ENCODE assay signal across 1 cellular context in genomic region chr12:104699489-104700194, GRCh38.
A peak's percentile ranks its signal among the peaks of the same experiment; 100 is the strongest.
TF ChIP-seq lines count a peak whose summit lies in the region.

No MANE protein-coding gene starts in this region.

TF ChIP-seq in GM12878, 131 proteins besides CTCF, POLR2A, EP300 and RAD21 (continued from another document and continues in another):
- TF ChIP-seq, protein P1, sequence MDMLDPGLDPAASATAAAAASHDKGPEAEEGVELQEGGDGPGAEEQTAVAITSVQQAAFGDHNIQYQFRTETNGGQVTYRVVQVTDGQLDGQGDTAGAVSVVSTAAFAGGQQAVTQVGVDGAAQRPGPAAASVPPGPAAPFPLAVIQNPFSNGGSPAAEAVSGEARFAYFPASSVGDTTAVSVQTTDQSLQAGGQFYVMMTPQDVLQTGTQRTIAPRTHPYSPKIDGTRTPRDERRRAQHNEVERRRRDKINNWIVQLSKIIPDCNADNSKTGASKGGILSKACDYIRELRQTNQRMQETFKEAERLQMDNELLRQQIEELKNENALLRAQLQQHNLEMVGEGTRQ (IDR thresholded peaks at IDR 0.05; ENCODE audit: borderline replicate concordance, low read depth, low read length), result no peak; the same call in 1 of the 2 replicates
- TF ChIP-seq EGR1 (IDR thresholded peaks at IDR 0.05; ENCODE audit: borderline replicate concordance in 1 of 2, low read depth in 2 of 2, low read length in 2 of 2) (no peak), CBX5 (IDR thresholded peaks at IDR 0.05; ENCODE audit: low read depth) (no peak), KLF5 (IDR thresholded peaks at IDR 0.05; ENCODE audit: partially characterized antibody) (no peak), NR2C1 (IDR thresholded peaks at IDR 0.05) (no peak), MLLT1 (IDR thresholded peaks at IDR 0.05) (0 out of 2 replicates have a peak, but pooled peaks have one; percentile 34), RAD51 (IDR thresholded peaks at IDR 0.05) (peak; percentile 76; the same call in 1 of the 2 replicates), FOXK2 (IDR thresholded peaks at IDR 0.05) (no peak), MTA2 (IDR thresholded peaks at IDR 0.05; ENCODE audit: low read depth) (peak; percentile 79), NBN (IDR thresholded peaks at IDR 0.05) (peak; percentile 24; the same call in 1 of the 2 replicates), POLR2AphosphoS2 (IDR thresholded peaks at IDR 0.05; ENCODE audit: low read depth, low read length) (no peak), NRF1 (conservative IDR thresholded peaks at IDR 0.05; ENCODE audit: low read depth, low read length) (no peak), STAT3 (IDR thresholded peaks at IDR 0.05; ENCODE audit: low read depth, low read length) (no peak), E4F1 (IDR thresholded peaks at IDR 0.05; ENCODE audit: borderline replicate concordance, partially characterized antibody) (no peak), TCF7 (IDR thresholded peaks at IDR 0.05; ENCODE audit: borderline replicate concordance) (no peak), POU2F2 (IDR thresholded peaks at IDR 0.05; ENCODE audit: borderline replicate concordance, low read depth, low read length) (no peak; the same call in 2 of the 3 replicates), HDAC2 (IDR thresholded peaks at IDR 0.05) (no peak), BHLHE40 (IDR thresholded peaks at IDR 0.05; ENCODE audit: borderline replicate concordance in 1 of 2, low read depth in 2 of 2, low read length in 1 of 2) (peak in 1 of 2 experiments; percentile 35; a peak in 1 of 4 replicates), ZNF622 (IDR thresholded peaks at IDR 0.05) (no peak), SIX5 (IDR thresholded peaks at IDR 0.05; ENCODE audit: low read depth, low read length, severe bottlenecking) (no peak), GATAD2B (conservative IDR thresholded peaks at IDR 0.05; ENCODE audit: low read depth) (no peak), IKZF2 (IDR thresholded peaks at IDR 0.05) (peak in 1 of 2 experiments; percentile 54; a peak in 1 of 4 replicates), NFYA (IDR thresholded peaks at IDR 0.05; ENCODE audit: borderline replicate concordance, low read depth, low read length) (no peak), CREB1 (IDR thresholded peaks at IDR 0.05; ENCODE audit: low read depth) (0 out of 2 replicates have a peak, but pooled peaks have one; percentile 16), SUZ12 (IDR thresholded peaks at IDR 0.05; ENCODE audit: unreplicated experiment) (no peak), PBX3 (IDR thresholded peaks at IDR 0.05; ENCODE audit: insufficient replicate concordance, low read depth, low read length) (no peak), E2F8 (IDR thresholded peaks at IDR 0.05; ENCODE audit: low read depth, partially characterized antibody) (no peak), ESRRA (IDR thresholded peaks at IDR 0.05; ENCODE audit: low read length) (no peak), CHD4 (IDR thresholded peaks at IDR 0.05) (no peak), EED (IDR thresholded peaks at IDR 0.05; ENCODE audit: low read depth) (no peak), ZNF384 (IDR thresholded peaks at IDR 0.05; ENCODE audit: borderline replicate concordance, low read depth, low read length) (no peak), SPI1 (IDR thresholded peaks at IDR 0.05; ENCODE audit: borderline replicate concordance, insufficient read depth, low read depth, low read length) (peak; percentile 84), ZZZ3 (IDR thresholded peaks at IDR 0.05; ENCODE audit: control insufficient read depth, insufficient read length, low read depth) (no peak), FOS (IDR thresholded peaks at IDR 0.05; ENCODE audit: borderline replicate concordance, extremely low read depth, insufficient read length) (no peak), ATF7 (IDR thresholded peaks at IDR 0.05; ENCODE audit: low read depth) (peak; percentile 43; the same call in 1 of the 2 replicates), TBL1XR1 (IDR thresholded peaks at IDR 0.05; ENCODE audit: low read depth, low read length) (no peak), RUNX3 (IDR thresholded peaks at IDR 0.05; ENCODE audit: low read length) (peak; percentile 55), CEBPB (IDR thresholded peaks at IDR 0.05; ENCODE audit: borderline replicate concordance in 1 of 2, low read depth in 2 of 2, low read length in 2 of 2) (no peak), MTA3 (IDR thresholded peaks at IDR 0.05; ENCODE audit: borderline replicate concordance, low read length) (no peak), NR2F1 (conservative IDR thresholded peaks at IDR 0.05) (0 out of 2 replicates have a peak, but pooled peaks have one; percentile 30), MXI1 (IDR thresholded peaks at IDR 0.05; ENCODE audit: low read depth, low read length) (peak; percentile 42; the same call in 1 of the 2 replicates), RB1 (IDR thresholded peaks at IDR 0.05; ENCODE audit: borderline replicate concordance) (no peak), IKZF1 (conservative IDR thresholded peaks at IDR 0.05) (peak; percentile 53), CBFB (IDR thresholded peaks at IDR 0.05; ENCODE audit: low read depth) (no peak), BCLAF1 (IDR thresholded peaks at IDR 0.05) (no peak), BMI1 (IDR thresholded peaks at IDR 0.05; ENCODE audit: borderline replicate concordance) (no peak)
- TF ChIP-seq, protein P2, sequence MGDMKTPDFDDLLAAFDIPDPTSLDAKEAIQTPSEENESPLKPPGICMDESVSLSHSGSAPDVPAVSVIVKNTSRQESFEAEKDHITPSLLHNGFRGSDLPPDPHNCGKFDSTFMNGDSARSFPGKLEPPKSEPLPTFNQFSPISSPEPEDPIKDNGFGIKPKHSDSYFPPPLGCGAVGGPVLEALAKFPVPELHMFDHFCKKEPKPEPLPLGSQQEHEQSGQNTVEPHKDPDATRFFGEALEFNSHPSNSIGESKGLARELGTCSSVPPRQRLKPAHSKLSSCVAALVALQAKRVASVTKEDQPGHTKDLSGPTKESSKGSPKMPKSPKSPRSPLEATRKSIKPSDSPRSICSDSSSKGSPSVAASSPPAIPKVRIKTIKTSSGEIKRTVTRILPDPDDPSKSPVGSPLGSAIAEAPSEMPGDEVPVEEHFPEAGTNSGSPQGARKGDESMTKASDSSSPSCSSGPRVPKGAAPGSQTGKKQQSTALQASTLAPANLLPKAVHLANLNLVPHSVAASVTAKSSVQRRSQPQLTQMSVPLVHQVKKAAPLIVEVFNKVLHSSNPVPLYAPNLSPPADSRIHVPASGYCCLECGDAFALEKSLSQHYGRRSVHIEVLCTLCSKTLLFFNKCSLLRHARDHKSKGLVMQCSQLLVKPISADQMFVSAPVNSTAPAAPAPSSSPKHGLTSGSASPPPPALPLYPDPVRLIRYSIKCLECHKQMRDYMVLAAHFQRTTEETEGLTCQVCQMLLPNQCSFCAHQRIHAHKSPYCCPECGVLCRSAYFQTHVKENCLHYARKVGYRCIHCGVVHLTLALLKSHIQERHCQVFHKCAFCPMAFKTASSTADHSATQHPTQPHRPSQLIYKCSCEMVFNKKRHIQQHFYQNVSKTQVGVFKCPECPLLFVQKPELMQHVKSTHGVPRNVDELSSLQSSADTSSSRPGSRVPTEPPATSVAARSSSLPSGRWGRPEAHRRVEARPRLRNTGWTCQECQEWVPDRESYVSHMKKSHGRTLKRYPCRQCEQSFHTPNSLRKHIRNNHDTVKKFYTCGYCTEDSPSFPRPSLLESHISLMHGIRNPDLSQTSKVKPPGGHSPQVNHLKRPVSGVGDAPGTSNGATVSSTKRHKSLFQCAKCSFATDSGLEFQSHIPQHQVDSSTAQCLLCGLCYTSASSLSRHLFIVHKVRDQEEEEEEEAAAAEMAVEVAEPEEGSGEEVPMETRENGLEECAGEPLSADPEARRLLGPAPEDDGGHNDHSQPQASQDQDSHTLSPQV (IDR thresholded peaks at IDR 0.05), result no peak
- TF ChIP-seq, protein P3, sequence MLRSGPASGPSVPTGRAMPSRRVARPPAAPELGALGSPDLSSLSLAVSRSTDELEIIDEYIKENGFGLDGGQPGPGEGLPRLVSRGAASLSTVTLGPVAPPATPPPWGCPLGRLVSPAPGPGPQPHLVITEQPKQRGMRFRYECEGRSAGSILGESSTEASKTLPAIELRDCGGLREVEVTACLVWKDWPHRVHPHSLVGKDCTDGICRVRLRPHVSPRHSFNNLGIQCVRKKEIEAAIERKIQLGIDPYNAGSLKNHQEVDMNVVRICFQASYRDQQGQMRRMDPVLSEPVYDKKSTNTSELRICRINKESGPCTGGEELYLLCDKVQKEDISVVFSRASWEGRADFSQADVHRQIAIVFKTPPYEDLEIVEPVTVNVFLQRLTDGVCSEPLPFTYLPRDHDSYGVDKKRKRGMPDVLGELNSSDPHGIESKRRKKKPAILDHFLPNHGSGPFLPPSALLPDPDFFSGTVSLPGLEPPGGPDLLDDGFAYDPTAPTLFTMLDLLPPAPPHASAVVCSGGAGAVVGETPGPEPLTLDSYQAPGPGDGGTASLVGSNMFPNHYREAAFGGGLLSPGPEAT (IDR thresholded peaks at IDR 0.05; ENCODE audit: low read depth), result peak; percentile 51; the same call in 1 of the 2 replicates
